Comparison of ENCODE assay signal across 1 cellular context in genomic region chr20:58708246-58708931, GRCh38.
TF ChIP-seq lines count a peak whose summit lies in the region.

No MANE protein-coding gene starts in this region.

TF ChIP-seq in HepG2, 621 proteins besides CTCF, POLR2A, EP300 and RAD21:
- TF ChIP-seq, protein P1, sequence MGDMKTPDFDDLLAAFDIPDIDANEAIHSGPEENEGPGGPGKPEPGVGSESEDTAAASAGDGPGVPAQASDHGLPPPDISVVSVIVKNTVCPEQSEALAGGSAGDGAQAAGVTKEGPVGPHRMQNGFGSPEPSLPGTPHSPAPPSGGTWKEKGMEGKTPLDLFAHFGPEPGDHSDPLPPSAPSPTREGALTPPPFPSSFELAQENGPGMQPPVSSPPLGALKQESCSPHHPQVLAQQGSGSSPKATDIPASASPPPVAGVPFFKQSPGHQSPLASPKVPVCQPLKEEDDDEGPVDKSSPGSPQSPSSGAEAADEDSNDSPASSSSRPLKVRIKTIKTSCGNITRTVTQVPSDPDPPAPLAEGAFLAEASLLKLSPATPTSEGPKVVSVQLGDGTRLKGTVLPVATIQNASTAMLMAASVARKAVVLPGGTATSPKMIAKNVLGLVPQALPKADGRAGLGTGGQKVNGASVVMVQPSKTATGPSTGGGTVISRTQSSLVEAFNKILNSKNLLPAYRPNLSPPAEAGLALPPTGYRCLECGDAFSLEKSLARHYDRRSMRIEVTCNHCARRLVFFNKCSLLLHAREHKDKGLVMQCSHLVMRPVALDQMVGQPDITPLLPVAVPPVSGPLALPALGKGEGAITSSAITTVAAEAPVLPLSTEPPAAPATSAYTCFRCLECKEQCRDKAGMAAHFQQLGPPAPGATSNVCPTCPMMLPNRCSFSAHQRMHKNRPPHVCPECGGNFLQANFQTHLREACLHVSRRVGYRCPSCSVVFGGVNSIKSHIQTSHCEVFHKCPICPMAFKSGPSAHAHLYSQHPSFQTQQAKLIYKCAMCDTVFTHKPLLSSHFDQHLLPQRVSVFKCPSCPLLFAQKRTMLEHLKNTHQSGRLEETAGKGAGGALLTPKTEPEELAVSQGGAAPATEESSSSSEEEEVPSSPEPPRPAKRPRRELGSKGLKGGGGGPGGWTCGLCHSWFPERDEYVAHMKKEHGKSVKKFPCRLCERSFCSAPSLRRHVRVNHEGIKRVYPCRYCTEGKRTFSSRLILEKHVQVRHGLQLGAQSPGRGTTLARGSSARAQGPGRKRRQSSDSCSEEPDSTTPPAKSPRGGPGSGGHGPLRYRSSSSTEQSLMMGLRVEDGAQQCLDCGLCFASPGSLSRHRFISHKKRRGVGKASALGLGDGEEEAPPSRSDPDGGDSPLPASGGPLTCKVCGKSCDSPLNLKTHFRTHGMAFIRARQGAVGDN (CRISPR knock-in tag; IDR thresholded peaks at IDR 0.05): 0 out of 2 replicates have a peak, but pooled peaks have one; percentile 8
- TF ChIP-seq SSRP1 (CRISPR knock-in tag; IDR thresholded peaks at IDR 0.05): no peak
- TF ChIP-seq MEIS2 (CRISPR knock-in tag; IDR thresholded peaks at IDR 0.05): no peak
- no peak for TF ChIP-seq HMGA1 (CRISPR knock-in tag; conservative IDR thresholded peaks at IDR 0.05)
- TF ChIP-seq ZNF232 (CRISPR knock-in tag; IDR thresholded peaks at IDR 0.05; ENCODE audit: borderline replicate concordance): no peak
- no peak for TF ChIP-seq TRIM24 (CRISPR knock-in tag; IDR thresholded peaks at IDR 0.05)
- TF ChIP-seq AGO2 (optimal IDR thresholded peaks at IDR 0.05; ENCODE audit: low read depth, low read length): peak; percentile 68
- TF ChIP-seq, protein P2, sequence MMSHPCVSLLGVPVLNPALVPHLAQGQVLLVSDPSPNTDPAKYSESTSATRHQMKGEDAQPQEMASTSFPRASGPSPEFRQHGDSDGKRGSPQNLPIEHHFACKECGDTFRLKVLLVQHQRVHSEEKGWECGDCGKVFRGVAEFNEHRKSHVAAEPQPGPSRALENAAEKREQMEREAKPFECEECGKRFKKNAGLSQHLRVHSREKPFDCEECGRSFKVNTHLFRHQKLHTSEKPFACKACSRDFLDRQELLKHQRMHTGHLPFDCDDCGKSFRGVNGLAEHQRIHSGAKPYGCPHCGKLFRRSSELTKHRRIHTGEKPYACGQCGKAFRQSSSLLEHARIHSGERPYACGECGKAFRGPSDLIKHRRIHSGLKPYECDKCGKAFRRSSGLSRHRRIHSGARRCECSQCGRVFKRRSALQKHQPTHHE (CRISPR knock-in tag; IDR thresholded peaks at IDR 0.05; ENCODE audit: borderline replicate concordance): no peak
- no peak for TF ChIP-seq MAFG (CRISPR knock-in tag; IDR thresholded peaks at IDR 0.05)
- TF ChIP-seq PHF8 (CRISPR knock-in tag; IDR thresholded peaks at IDR 0.05): no peak
- TF ChIP-seq DNMT1 (CRISPR knock-in tag; IDR thresholded peaks at IDR 0.05): 0 out of 2 replicates have a peak, but pooled peaks have one; percentile 11
